ENCODE assay signal across 12 cellular contexts in genomic region chr5:20678814-20679298, GRCh38.
DNase-seq lines count a peak whose midpoint lies in the region; ATAC-seq, FAIRE-seq and TF ChIP-seq lines count a peak whose summit lies in the region.
"Had no signal": no experiment of that assay in that cellular context is flagged by ENCODE, and none has a peak within 500 bp of the region (broad histone marks: within the 10 kb centered on the region; RNA-seq: fewer than 3 reads in every experiment).

No MANE protein-coding gene starts in this region.

- intact Hi-C loops in HepG2 (cut with micrococcal nuclease; ENCODE audit: unreplicated experiment) = no loop called here
- intact Hi-C loops in right lobe of liver (cut with DNase I) = no loop called here
- intact Hi-C loops in endothelial cell of umbilical vein (cut with micrococcal nuclease) = no loop called here
- intact Hi-C loops in vagina (cut with DNase I) = no loop called here

- no peaks in the 10 kb centered on the region for H3K9me3 Mint-ChIP-seq in type B pancreatic cell

- H3K27me3 Mint-ChIP-seq in type B pancreatic cell = no peaks in the 10 kb centered on the region

- H3K4me3 ChIP-seq in HepG2 (replicated peaks in 1 of 3; ENCODE audit: insufficient read depth in 1 of 3, low read depth in 2 of 3, low read length in 3 of 3) (no peak overlapping the region), right lobe of liver (no peak overlapping the region), endothelial cell of umbilical vein (replicated peaks in 1 of 3; ENCODE audit: insufficient read depth in 1 of 3, low read depth in 1 of 3, low read length in 3 of 3) (no peak overlapping the region), vagina (no peak overlapping the region)
- H3K4me3 ChIP-seq: dorsolateral prefrontal cortex, stomach had no signal

- no peak for TF ChIP-seq CTCF in HepG2 (CRISPR knock-in tag; IDR thresholded peaks at IDR 0.05)
- no peak for TF ChIP-seq CTCF in right lobe of liver (IDR thresholded peaks at IDR 0.05)
- TF ChIP-seq CTCF in endothelial cell of umbilical vein (IDR thresholded peaks at IDR 0.05; ENCODE audit: extremely low read depth in 1 of 2, insufficient read depth in 1 of 2, low read depth in 1 of 2, low read length in 2 of 2) = no peak
- TF ChIP-seq CTCF in type B pancreatic cell (conservative IDR thresholded peaks at IDR 0.05) = no peak
- no peak for TF ChIP-seq CTCF in vagina (IDR thresholded peaks at IDR 0.05)

- no peaks in the 10 kb centered on the region for H4K20me1 ChIP-seq in HepG2 (ENCODE audit: insufficient read depth, low read length)
- no peaks in the 10 kb centered on the region for H4K20me1 ChIP-seq in endothelial cell of umbilical vein (replicated peaks; ENCODE audit: control insufficient read depth, extremely low read depth, insufficient read depth, low read length)

- CTCF ChIA-PET in HepG2 (lab: Yijun Ruan, JAX; ENCODE audit: low intra/inter-chr PET ratio, low total read pairs) (no interaction called here), endothelial cell of umbilical vein (lab: Charles Lee) (no interaction called here)

- no peak for TF ChIP-seq RAD21 in HepG2 (CRISPR knock-in tag; IDR thresholded peaks at IDR 0.05)

- H3K36me3 Mint-ChIP-seq in type B pancreatic cell = no peaks in the 10 kb centered on the region

- TF ChIP-seq POLR2A in HepG2 (IDR thresholded peaks at IDR 0.05; ENCODE audit: insufficient read depth in 1 of 2, low read depth in 2 of 2, low read length in 2 of 2) (no peak), right lobe of liver (IDR thresholded peaks at IDR 0.05) (no peak), endothelial cell of umbilical vein (IDR thresholded peaks at IDR 0.05; ENCODE audit: low read depth, low read length) (no peak), vagina (IDR thresholded peaks at IDR 0.05) (no peak)

- DNase-seq in HepG2 (ENCODE audit: low spot score) (no peak), right lobe of liver (no peak), OCI-M1 (lab: John Stamatoyannopoulos, UW) (peak; percentile 84), endothelial cell of umbilical vein (ENCODE audit: low read depth, low spot score) (no peak), type B pancreatic cell (ENCODE audit: extremely low spot score, unreplicated experiment) (no peak), vagina (ENCODE audit: extremely low spot score in 2 of 2) (no peak)
- DNase-seq in activated CD8-positive, alpha-beta memory T cell treated with anti-CD3 and anti-CD28 coated beads, Interleukin-2, amount 50 U/mL, for 48 hours = no peak
- DNase-seq: dorsolateral prefrontal cortex, small intestine, stomach had no signal

- H3K79me2 ChIP-seq in HepG2 (ENCODE audit: insufficient read depth, low read length) (no peaks in the 10 kb centered on the region), endothelial cell of umbilical vein (ENCODE audit: control insufficient read depth, insufficient read depth, low read length) (no peaks in the 10 kb centered on the region)

- POLR2A ChIA-PET in HepG2 (lab: Yijun Ruan, JAX) (no interaction called here), endothelial cell of umbilical vein (lab: Charles Lee) (no interaction called here)

- FAIRE-seq in HepG2 (lab: Jason Lieb, UNC) = no peak
- FAIRE-seq in endothelial cell of umbilical vein (lab: Jason Lieb, UNC) = no peak
- FAIRE-seq: small intestine had no signal

- BruUV-seq in HepG2 (replicated peaks; lab: Mats Ljungman, UMichigan) = no TSS peak
- no TSS peak for BruUV-seq in endothelial cell of umbilical vein (replicated peaks; lab: Mats Ljungman, UMichigan)

- no peak overlapping the region for H3K4me2 ChIP-seq in HepG2 (ENCODE audit: low read depth, low read length)
- H3K4me2 ChIP-seq in endothelial cell of umbilical vein (ENCODE audit: insufficient read depth, low read length) = no peak overlapping the region

- H3K4me1 Mint-ChIP-seq in type B pancreatic cell (ENCODE audit: unreplicated experiment) = peaks cover 4% of the 10 kb centered on the region

- in situ Hi-C loops in HepG2 (cut with HindIII; ENCODE audit: extremely low pct_ligation_motif_present, low pct_unique_long_range_greater_than_20kb) = no loop called here

- H3K9ac ChIP-seq in HepG2 (ENCODE audit: insufficient read depth, low read depth, low read length) (no peak overlapping the region), endothelial cell of umbilical vein (replicated peaks; ENCODE audit: extremely low read depth, insufficient read depth, low read length) (no peak overlapping the region)

- H3K9me1 ChIP-seq in endothelial cell of umbilical vein (replicated peaks; ENCODE audit: control insufficient read depth, extremely low read depth, insufficient read depth, low read length) = no peaks in the 10 kb centered on the region

- no peak overlapping the region for H3K4me3 Mint-ChIP-seq in type B pancreatic cell

- WGBS in HepG2 (ENCODE audit: low lambda C conversion rate) = 20% methylated on average over 1 of the region's 1 CpG
- 62% methylated on average over 1 of the region's 1 CpG for WGBS in right lobe of liver (ENCODE audit: insufficient coverage, low coverage, low lambda C conversion rate, missing lambda C conversion rate)

- H3K27me3 ChIP-seq in HepG2 (ENCODE audit: control insufficient read depth in 1 of 2, insufficient read depth in 2 of 2, low read length in 2 of 2) (no peaks in the 10 kb centered on the region), right lobe of liver (no peaks in the 10 kb centered on the region), endothelial cell of umbilical vein (ENCODE audit: control insufficient read depth in 2 of 2, insufficient read depth in 2 of 2, low read length in 2 of 2) (no peaks in the 10 kb centered on the region), vagina (no peaks in the 10 kb centered on the region)
- H3K27me3 ChIP-seq: dorsolateral prefrontal cortex, stomach had no signal

- H2AFZ ChIP-seq in HepG2 (ENCODE audit: low read length) = no peak overlapping the region
- H2AFZ ChIP-seq in endothelial cell of umbilical vein (ENCODE audit: low read depth, low read length) = no peak overlapping the region

- peak overlapping the region; percentile 69 for H3K27ac Mint-ChIP-seq in type B pancreatic cell

- H3K9me3 ChIP-seq in HepG2 (ENCODE audit: low read length) = peaks cover 8% of the 10 kb centered on the region; the same call in 1 of the 2 replicates
- no peaks in the 10 kb centered on the region for H3K9me3 ChIP-seq in right lobe of liver
- peaks cover 2% of the 10 kb centered on the region for H3K9me3 ChIP-seq in endothelial cell of umbilical vein (replicated peaks; ENCODE audit: control insufficient read depth, insufficient read depth, low read length)
- no peaks in the 10 kb centered on the region for H3K9me3 ChIP-seq in vagina
- H3K9me3 ChIP-seq: stomach had no signal

- dilution Hi-C loops in endothelial cell of umbilical vein (cut with MboI; ENCODE audit: extremely low pct_ligation_motif_present, low sequenced_read_pairs) = no loop called here

- ATAC-seq in HepG2 = no peak
- no peak for ATAC-seq in right lobe of liver
- no peak for ATAC-seq in GM21526 (IDR thresholded peaks at IDR 0.05; ENCODE audit: low FRiP score, unreplicated experiment)
- ATAC-seq: Right ventricle myocardium inferior had no signal

- H3K27ac ChIP-seq in HepG2 (ENCODE audit: extremely low read length, insufficient read depth, low read length) (no peak overlapping the region), right lobe of liver (no peak overlapping the region), endothelial cell of umbilical vein (ENCODE audit: insufficient read depth, low read depth, low read length) (no peak overlapping the region), vagina (no peak overlapping the region)
- H3K27ac ChIP-seq: dorsolateral prefrontal cortex, stomach had no signal

- H3K36me3 ChIP-seq in HepG2 (replicated peaks in 1 of 2; ENCODE audit: control insufficient read depth in 1 of 2, insufficient read depth in 2 of 2, low read length in 2 of 2) (no peaks in the 10 kb centered on the region), right lobe of liver (no peaks in the 10 kb centered on the region), endothelial cell of umbilical vein (ENCODE audit: control insufficient read depth in 2 of 2, extremely low read depth in 1 of 2, insufficient read depth in 2 of 2, low read length in 2 of 2) (no peaks in the 10 kb centered on the region), vagina (no peaks in the 10 kb centered on the region)
- H3K36me3 ChIP-seq: stomach had no signal

- TF ChIP-seq EP300 in HepG2 (IDR thresholded peaks at IDR 0.05; ENCODE audit: low read depth in 2 of 2, low read length in 2 of 2) (no peak), HepG2 (CRISPR knock-in tag; IDR thresholded peaks at IDR 0.05; ENCODE audit: borderline replicate concordance) (no peak)

- no peaks in the 10 kb centered on the region for H3K4me1 ChIP-seq in HepG2 (ENCODE audit: insufficient read depth, low read length)
- no peaks in the 10 kb centered on the region for H3K4me1 ChIP-seq in right lobe of liver
- no peaks in the 10 kb centered on the region for H3K4me1 ChIP-seq in endothelial cell of umbilical vein (ENCODE audit: control insufficient read depth, extremely low read depth, insufficient read depth, low read length)
- H3K4me1 ChIP-seq in vagina = no peaks in the 10 kb centered on the region
- H3K4me1 ChIP-seq: stomach had no signal

TF ChIP-seq in HepG2, 621 proteins besides CTCF, POLR2A, EP300 and RAD21 (continues in another document):
- peak; percentile 28; the same call in 1 of the 2 replicates for TF ChIP-seq FOSL2 (CRISPR knock-in tag; IDR thresholded peaks at IDR 0.05)

TF ChIP-seq in endothelial cell of umbilical vein, 7 proteins besides CTCF, POLR2A, EP300 and RAD21:
- TF ChIP-seq POLR2AphosphoS5 (IDR thresholded peaks at IDR 0.05; ENCODE audit: insufficient read depth, low read depth, low read length) (no peak), EZH2 (IDR thresholded peaks at IDR 0.05; ENCODE audit: borderline replicate concordance, low read depth, low read length, severe bottlenecking) (no peak), FOS (IDR thresholded peaks at IDR 0.05; ENCODE audit: borderline replicate concordance, insufficient read depth, low read length) (peak; percentile 50), MYC (IDR thresholded peaks at IDR 0.05; ENCODE audit: low read depth, low read length) (no peak), MAX (IDR thresholded peaks at IDR 0.05; ENCODE audit: insufficient read depth, insufficient read length) (no peak), JUN (IDR thresholded peaks at IDR 0.05; ENCODE audit: borderline replicate concordance, insufficient read depth, insufficient read length, low read depth) (no peak), GATA2 (IDR thresholded peaks at IDR 0.05; ENCODE audit: insufficient read depth, insufficient read length, low read depth, low read length) (no peak)
TF ChIP-seq in endothelial cell of umbilical vein: peak in this region for 1.
